Comparison of ENCODE assay signal across 13 cellular contexts in genomic region chr1:51559501-51559900, GRCh38.
"Had no signal": no experiment of that assay in that cellular context is flagged by ENCODE, and none has a peak within 500 bp of the region (broad histone marks: within the 10 kb centered on the region; RNA-seq: fewer than 3 reads in every experiment).

No MANE protein-coding gene starts in this region.

- H3K27me3 ChIP-seq: cardiac muscle cell, neutrophil, right atrium auricular region had no signal

- H3K4me3 Mint-ChIP-seq: activated naive CD4-positive, alpha-beta T cell treated with anti-CD3 and anti-CD28 coated beads, Interleukin-2, amount 10 ng/mL, durations not matched to agents 7 days and 5 days; endodermal cell; natural killer cell; T-cell had no signal

- H3K27ac Mint-ChIP-seq: activated naive CD4-positive, alpha-beta T cell treated with anti-CD3 and anti-CD28 coated beads, Interleukin-2, amount 10 ng/mL, durations not matched to agents 7 days and 5 days; natural killer cell; T-cell had no signal

- H3K9me3 ChIP-seq: mucosa of descending colon, neutrophil, right atrium auricular region had no signal

- H3K4me1 ChIP-seq: right atrium auricular region had no signal

- H3K9me3 Mint-ChIP-seq: activated naive CD4-positive, alpha-beta T cell treated with anti-CD3 and anti-CD28 coated beads, Interleukin-2, amount 10 ng/mL, durations not matched to agents 7 days and 5 days; endodermal cell; natural killer cell; T-cell had no signal

- H3K4me3 ChIP-seq: cardiac muscle cell, mucosa of descending colon, right atrium auricular region had no signal

- DNase-seq: activated naive CD4-positive, alpha-beta T cell treated with anti-CD3 and anti-CD28 coated beads, Interleukin-2, amount 10 ng/mL, durations not matched to agents 7 days and 5 days; mucosa of descending colon; natural killer cell; small intestine; stimulated activated CD4-positive, alpha-beta T cell treated with anti-CD3 and anti-CD28 coated beads, Interleukin-4, amount 100 ng/mL, for 4 hours; stimulated activated CD8-positive, alpha-beta memory T cell treated with anti-CD3 and anti-CD28 coated beads, Interleukin-4, amount 100 ng/mL, for 48 hours; stimulated activated naive CD8-positive, alpha-beta T cell treated with anti-CD3 and anti-CD28 coated beads, Interleukin-15, Interleukin-2, amounts not matched to agents 100 U/mL and 50 U/mL, for 24 hours; T-cell; T1000 had no signal

- H3K36me3 ChIP-seq: cardiac muscle cell, neutrophil, right atrium auricular region had no signal

- ATAC-seq: mucosa of descending colon, natural killer cell, T-cell had no signal

- H3K36me3 Mint-ChIP-seq: activated naive CD4-positive, alpha-beta T cell treated with anti-CD3 and anti-CD28 coated beads, Interleukin-2, amount 10 ng/mL, durations not matched to agents 7 days and 5 days; natural killer cell; T-cell had no signal

- H3K27ac ChIP-seq: cardiac muscle cell, neutrophil, right atrium auricular region had no signal

- H3K27me3 Mint-ChIP-seq: activated naive CD4-positive, alpha-beta T cell treated with anti-CD3 and anti-CD28 coated beads, Interleukin-2, amount 10 ng/mL, durations not matched to agents 7 days and 5 days had no signal

- H3K4me1 Mint-ChIP-seq: activated naive CD4-positive, alpha-beta T cell treated with anti-CD3 and anti-CD28 coated beads, Interleukin-2, amount 10 ng/mL, durations not matched to agents 7 days and 5 days; natural killer cell had no signal
